Comparison of ENCODE assay signal across 11 cellular contexts in genomic region chr3:37129871-37130270, GRCh38. TPM values are rescaled to one million over a fixed set of nuclear protein-coding genes. Genes with fewer than 3 reads are reported as not detected.
DNase-seq lines count a peak whose midpoint lies in the region; ATAC-seq and TF ChIP-seq lines count a peak whose summit lies in the region.
"Had no signal": no experiment of that assay in that cellular context is flagged by ENCODE, and none has a peak within 500 bp of the region (broad histone marks: within the 10 kb centered on the region; RNA-seq: fewer than 3 reads in every experiment).

No MANE protein-coding gene starts in this region.

- H3K4me3 Mint-ChIP-seq in immature natural killer cell, result no peak overlapping the region
- H3K4me3 Mint-ChIP-seq: T-helper 1 cell treated with Interleukin-12 subunit alpha and Interleukin-12 subunit beta and Interleukin-4 antibody, amounts not matched to agents 30 μg/mL and 1 μg/mL, for 36 hours had no signal

- no peak for TF ChIP-seq CTCF in foreskin fibroblast (IDR thresholded peaks at IDR 0.05; ENCODE audit: low read depth, low read length)

- DNase-seq in LHCN-M2 (ENCODE audit: low read depth) (peak; percentile 43), foreskin fibroblast (peak; percentile 85 to 89), NCI-H510A treated with DMSO at 0.1 percent for 48 hours (lab: John Stamatoyannopoulos, UW) (no peak), ecto neural progenitor cell (ENCODE audit: low spot score) (no peak), immature natural killer cell (no peak)
- DNase-seq in stimulated activated CD4-positive, alpha-beta T cell treated with anti-CD3 and anti-CD28 coated beads, Interleukin-4, amount 100 ng/mL, for 4 hours, result no peak
- DNase-seq: NCI-H1436, sigmoid colon had no signal

- H3K4me3 ChIP-seq in foreskin fibroblast (ENCODE audit: low read depth in 1 of 2, low read length in 2 of 2), result no peak overlapping the region
- H3K4me3 ChIP-seq: sigmoid colon had no signal

- H3K36me3 Mint-ChIP-seq in immature natural killer cell, result peaks cover 0 to 6% (median 0%) of the 10 kb centered on the region in 3 donors

- peaks cover 5 to 28% of the 10 kb centered on the region in 2 donors for H3K4me1 Mint-ChIP-seq in immature natural killer cell

- peak overlapping the region in 1 of 6 donors; percentile 2 for H3K27ac Mint-ChIP-seq in immature natural killer cell
- H3K27ac Mint-ChIP-seq: T-helper 1 cell treated with Interleukin-12 subunit alpha and Interleukin-12 subunit beta and Interleukin-4 antibody, amounts not matched to agents 30 μg/mL and 1 μg/mL, for 36 hours had no signal

- ATAC-seq in GM18502 (IDR thresholded peaks at IDR 0.05; ENCODE audit: poor library complexity, unreplicated experiment) (peak; percentile 78), GM21786 (IDR thresholded peaks at IDR 0.05; ENCODE audit: unreplicated experiment) (peak; percentile 52)

- no peaks in the 10 kb centered on the region for H3K9me3 Mint-ChIP-seq in immature natural killer cell
- H3K9me3 Mint-ChIP-seq: T-helper 1 cell treated with Interleukin-12 subunit alpha and Interleukin-12 subunit beta and Interleukin-4 antibody, amounts not matched to agents 30 μg/mL and 1 μg/mL, for 36 hours had no signal

- H3K27me3 Mint-ChIP-seq in immature natural killer cell (ENCODE audit: low read depth in 3 of 3), result no peaks in the 10 kb centered on the region

RNA-seq across cellular contexts. Expression of gene LRRFIP2, which starts 44.5 kb away (rescaled TPM):
- total RNA-seq in LHCN-M2 (2014; rRNA removed), result 47.3 and 48.4 TPM in 2 replicates
- 51.0 TPM for polyA plus RNA-seq in LHCN-M2 (2012)
- 10 to 100 TPM in 2 of 3 donors, 1 to 10 TPM in 1; 7.9 to 26.4 (median 14.3) TPM for polyA plus RNA-seq in immature natural killer cell

Comparison
In these comparisons a context has a peak if more than half of its experiments do, and no peak if none do; other contexts are left out.
1. DNase-seq: peak in LHCN-M2 (single experiment) and foreskin fibroblast (2 of 2); none in stimulated activated CD4-positive, alpha-beta T cell treated with anti-CD3 and anti-CD28 coated beads, Interleukin-4, amount 100 ng/mL, for 4 hours (0 of 2), NCI-H510A treated with DMSO at 0.1 percent for 48 hours (single experiment), ecto neural progenitor cell (single experiment) and immature natural killer cell (0 of 3).